1 cellular context compared by ENCODE assay signal in genomic region chr6:149031545-149032317, GRCh38.
A peak's percentile ranks its signal among the peaks of the same experiment; 100 is the strongest.
TF ChIP-seq lines count a peak whose summit lies in the region.

No MANE protein-coding gene starts in this region.

TF ChIP-seq in IMR-90, 13 proteins besides CTCF, POLR2A, EP300 and RAD21 (continued from another document):
- TF ChIP-seq RCOR1 (IDR thresholded peaks at IDR 0.05; ENCODE audit: insufficient replicate concordance, low read length), result no peak
- TF ChIP-seq NFE2L2 (IDR thresholded peaks at IDR 0.05; ENCODE audit: low read depth, low read length), result no peak
- peak; percentile 94 for TF ChIP-seq CEBPB (IDR thresholded peaks at IDR 0.05; ENCODE audit: low read depth, low read length)
- TF ChIP-seq ELK1 (IDR thresholded peaks at IDR 0.05; ENCODE audit: borderline replicate concordance, low read depth, low read length), result no peak
- TF ChIP-seq, protein P1, sequence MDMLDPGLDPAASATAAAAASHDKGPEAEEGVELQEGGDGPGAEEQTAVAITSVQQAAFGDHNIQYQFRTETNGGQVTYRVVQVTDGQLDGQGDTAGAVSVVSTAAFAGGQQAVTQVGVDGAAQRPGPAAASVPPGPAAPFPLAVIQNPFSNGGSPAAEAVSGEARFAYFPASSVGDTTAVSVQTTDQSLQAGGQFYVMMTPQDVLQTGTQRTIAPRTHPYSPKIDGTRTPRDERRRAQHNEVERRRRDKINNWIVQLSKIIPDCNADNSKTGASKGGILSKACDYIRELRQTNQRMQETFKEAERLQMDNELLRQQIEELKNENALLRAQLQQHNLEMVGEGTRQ (IDR thresholded peaks at IDR 0.05; ENCODE audit: low read depth, low read length), result no peak
